2 cellular contexts compared by ENCODE assay signal in the genomic region with DNA sequence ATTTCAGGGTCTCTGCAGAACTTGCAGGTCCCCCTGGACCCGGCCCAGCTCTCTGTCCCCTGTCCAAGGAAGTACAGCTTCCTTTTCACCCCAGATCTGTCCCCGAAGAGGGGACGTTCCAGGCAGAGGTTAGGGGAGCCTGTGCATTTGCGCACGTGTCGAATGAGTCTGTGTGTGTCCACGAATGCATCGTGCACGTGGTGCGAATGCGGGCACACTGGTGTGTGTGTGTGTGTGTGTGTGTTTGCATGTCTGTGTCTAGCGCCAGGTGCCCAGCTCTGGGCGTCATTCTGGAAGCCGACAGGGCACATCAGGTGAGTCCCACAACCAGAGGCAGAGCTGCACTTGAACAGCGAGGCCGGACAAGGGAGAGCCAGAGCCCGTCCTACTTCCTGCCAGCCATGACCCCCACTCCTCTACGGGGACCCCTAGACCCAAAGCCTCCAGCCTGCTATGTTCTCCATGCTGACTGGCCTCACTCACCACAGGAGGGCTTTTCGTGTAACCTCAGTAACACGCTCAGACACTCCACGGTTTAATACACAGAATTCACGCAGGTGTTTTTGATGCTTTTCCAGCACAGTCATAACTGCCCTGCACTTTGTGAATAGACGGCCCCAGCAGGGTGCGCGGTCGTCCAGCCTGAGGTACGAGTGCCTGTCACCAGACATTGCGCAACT.
A peak's percentile ranks its signal among the peaks of the same experiment; 100 is the strongest.
TF ChIP-seq lines count a peak whose summit lies in the region.

No MANE protein-coding gene starts in this region.

TF ChIP-seq in Ishikawa, 13 proteins besides CTCF, POLR2A, EP300 and RAD21:
- TF ChIP-seq CEBPB (IDR thresholded peaks at IDR 0.05), result peak; percentile 79
- TF ChIP-seq, protein P1, sequence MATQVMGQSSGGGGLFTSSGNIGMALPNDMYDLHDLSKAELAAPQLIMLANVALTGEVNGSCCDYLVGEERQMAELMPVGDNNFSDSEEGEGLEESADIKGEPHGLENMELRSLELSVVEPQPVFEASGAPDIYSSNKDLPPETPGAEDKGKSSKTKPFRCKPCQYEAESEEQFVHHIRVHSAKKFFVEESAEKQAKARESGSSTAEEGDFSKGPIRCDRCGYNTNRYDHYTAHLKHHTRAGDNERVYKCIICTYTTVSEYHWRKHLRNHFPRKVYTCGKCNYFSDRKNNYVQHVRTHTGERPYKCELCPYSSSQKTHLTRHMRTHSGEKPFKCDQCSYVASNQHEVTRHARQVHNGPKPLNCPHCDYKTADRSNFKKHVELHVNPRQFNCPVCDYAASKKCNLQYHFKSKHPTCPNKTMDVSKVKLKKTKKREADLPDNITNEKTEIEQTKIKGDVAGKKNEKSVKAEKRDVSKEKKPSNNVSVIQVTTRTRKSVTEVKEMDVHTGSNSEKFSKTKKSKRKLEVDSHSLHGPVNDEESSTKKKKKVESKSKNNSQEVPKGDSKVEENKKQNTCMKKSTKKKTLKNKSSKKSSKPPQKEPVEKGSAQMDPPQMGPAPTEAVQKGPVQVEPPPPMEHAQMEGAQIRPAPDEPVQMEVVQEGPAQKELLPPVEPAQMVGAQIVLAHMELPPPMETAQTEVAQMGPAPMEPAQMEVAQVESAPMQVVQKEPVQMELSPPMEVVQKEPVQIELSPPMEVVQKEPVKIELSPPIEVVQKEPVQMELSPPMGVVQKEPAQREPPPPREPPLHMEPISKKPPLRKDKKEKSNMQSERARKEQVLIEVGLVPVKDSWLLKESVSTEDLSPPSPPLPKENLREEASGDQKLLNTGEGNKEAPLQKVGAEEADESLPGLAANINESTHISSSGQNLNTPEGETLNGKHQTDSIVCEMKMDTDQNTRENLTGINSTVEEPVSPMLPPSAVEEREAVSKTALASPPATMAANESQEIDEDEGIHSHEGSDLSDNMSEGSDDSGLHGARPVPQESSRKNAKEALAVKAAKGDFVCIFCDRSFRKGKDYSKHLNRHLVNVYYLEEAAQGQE (IDR thresholded peaks at IDR 0.05; ENCODE audit: low read depth), result no peak

TF ChIP-seq in H1, 55 proteins besides CTCF, POLR2A, EP300 and RAD21:
- TF ChIP-seq USF2 (IDR thresholded peaks at IDR 0.05; ENCODE audit: low read length) (no peak), CEBPB (IDR thresholded peaks at IDR 0.05; ENCODE audit: low read depth, low read length) (peak; percentile 94)
